Comparison of ENCODE assay signal across 26 cellular contexts in genomic region chr17:73724341-73724740, GRCh38.
"Had no signal": no experiment of that assay in that cellular context is flagged by ENCODE, and none has a peak within 500 bp of the region (broad histone marks: within the 10 kb centered on the region; RNA-seq: fewer than 3 reads in every experiment).

No MANE protein-coding gene starts in this region.

- H3K9me3 ChIP-seq: left ventricle myocardium inferior, neutrophil, right atrium auricular region, right lobe of liver, suprapubic skin, thoracic aorta, tibial artery, upper lobe of right lung had no signal

- DNase-seq: islet precursor cell; left ventricle myocardium inferior; mesendoderm; naive B cell; occipital lobe; right lobe of liver; stimulated activated CD4-positive, alpha-beta T cell treated with anti-CD3 and anti-CD28 coated beads, Interleukin-12 subunit alpha, Interleukin-12 subunit beta, amount 100 ng/mL, for 4 hours; stimulated activated CD4-positive, alpha-beta T cell treated with anti-CD3 and anti-CD28 coated beads, Interleukin-15, amount 100 ng/mL, for 24 hours; stimulated activated CD4-positive, alpha-beta T cell treated with anti-CD3 and anti-CD28 coated beads, Interleukin-2, amount 100 ng/mL, for 24 hours; stimulated activated CD4-positive, alpha-beta T cell treated with anti-CD3 and anti-CD28 coated beads, Interleukin-4, amount 100 ng/mL, for 1 hour; stimulated activated naive CD4-positive, alpha-beta T cell; tibial artery; trophoblast cell; upper lobe of right lung had no signal

- ATAC-seq: natural killer cell treated with Interleukin-12 subunit alpha and Interleukin-12 subunit beta and Interleukin-15 and Interleukin-18, amount 100 ng/mL, for 72 hours; right lobe of liver; upper lobe of right lung had no signal

- H3K4me3 Mint-ChIP-seq: mesothelial cell of epicardium; natural killer cell treated with Interleukin-12 subunit alpha and Interleukin-12 subunit beta and Interleukin-15 and Interleukin-18, amount 100 ng/mL, for 72 hours; stimulated activated naive CD8-positive, alpha-beta T cell treated with anti-CD3 and anti-CD28 coated beads, Interleukin-15, Interleukin-2, amounts not matched to agents 100 ng/mL and 50 ng/mL, for 24 hours had no signal

- H3K9me3 Mint-ChIP-seq: stimulated activated naive CD8-positive, alpha-beta T cell treated with anti-CD3 and anti-CD28 coated beads, Interleukin-15, Interleukin-2, amounts not matched to agents 100 ng/mL and 50 ng/mL, for 24 hours had no signal

- H3K4me1 ChIP-seq: parathyroid adenoma, tibial artery, upper lobe of right lung had no signal

- H3K27me3 ChIP-seq: hepatocyte, right atrium auricular region, right lobe of liver, upper lobe of right lung had no signal

- H3K4me3 ChIP-seq: hepatocyte, left ventricle myocardium inferior, lung, right atrium auricular region, right lobe of liver, smooth muscle cell, suprapubic skin, thoracic aorta, tibial artery, upper lobe of right lung had no signal

- H3K27ac ChIP-seq: hepatocyte, left ventricle myocardium inferior, neutrophil, parathyroid adenoma, right atrium auricular region, right lobe of liver, suprapubic skin, thoracic aorta, tibial artery, upper lobe of right lung had no signal

- H3K36me3 ChIP-seq: left ventricle myocardium inferior, neutrophil, right atrium auricular region, right lobe of liver, suprapubic skin, thoracic aorta, tibial artery, upper lobe of right lung had no signal

- H3K27ac Mint-ChIP-seq: mesothelial cell of epicardium; natural killer cell treated with Interleukin-12 subunit alpha and Interleukin-12 subunit beta and Interleukin-15 and Interleukin-18, amount 100 ng/mL, for 72 hours; progenitor cell of endocrine pancreas; stimulated activated naive CD8-positive, alpha-beta T cell treated with anti-CD3 and anti-CD28 coated beads, Interleukin-15, Interleukin-2, amounts not matched to agents 100 ng/mL and 50 ng/mL, for 24 hours had no signal

- H3K79me2 ChIP-seq: hepatocyte, parathyroid adenoma had no signal

- H3K36me3 Mint-ChIP-seq: mesothelial cell of epicardium; natural killer cell treated with Interleukin-12 subunit alpha and Interleukin-12 subunit beta and Interleukin-15 and Interleukin-18, amount 100 ng/mL, for 72 hours had no signal

- H2AFZ ChIP-seq: hepatocyte, parathyroid adenoma had no signal

- H3K27me3 Mint-ChIP-seq: stimulated activated naive CD8-positive, alpha-beta T cell treated with anti-CD3 and anti-CD28 coated beads, Interleukin-15, Interleukin-2, amounts not matched to agents 100 ng/mL and 50 ng/mL, for 24 hours had no signal

- H3K9ac ChIP-seq: parathyroid adenoma had no signal

- H3K4me2 ChIP-seq: hepatocyte, smooth muscle cell had no signal
